24 cellular contexts compared by ENCODE assay signal in the genomic region with DNA sequence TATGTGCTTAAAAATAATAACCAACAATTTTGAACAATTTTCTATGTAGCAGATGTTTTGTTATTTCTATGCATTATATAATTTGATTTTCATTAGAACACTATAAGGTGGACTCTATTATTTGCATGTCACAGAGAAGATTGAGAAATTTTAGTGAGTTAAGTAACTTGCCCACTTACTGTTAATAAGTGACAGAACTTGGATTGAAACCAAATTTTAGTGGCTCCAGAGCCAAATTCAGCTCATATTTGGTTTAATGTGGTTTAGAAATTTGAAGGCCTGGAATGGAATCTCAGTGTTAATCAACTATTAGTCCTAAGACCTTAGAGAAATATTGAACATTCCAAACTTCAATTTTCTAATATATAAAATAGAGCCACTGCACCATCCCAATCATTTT.
A peak's percentile ranks its signal among the peaks of the same experiment; 100 is the strongest.
DNase-seq lines count a peak whose midpoint lies in the region; ATAC-seq and TF ChIP-seq lines count a peak whose summit lies in the region.
"Had no signal": no experiment of that assay in that cellular context is flagged by ENCODE, and none has a peak within 500 bp of the region (broad histone marks: within the 10 kb centered on the region; RNA-seq: fewer than 3 reads in every experiment).

No MANE protein-coding gene starts in this region.

- H3K36me3 Mint-ChIP-seq in Calu3 (ENCODE audit: insufficient read depth, unreplicated experiment), result no peaks in the 10 kb centered on the region
- H3K36me3 Mint-ChIP-seq: activated naive CD4-positive, alpha-beta T cell treated with anti-CD3 and anti-CD28 coated beads, Interleukin-2, amount 50 U/mL, for 72 hours; CD4-positive, alpha-beta memory T cell; memory B cell had no signal

- no peaks in the 10 kb centered on the region for H3K9me3 Mint-ChIP-seq in Calu3 (ENCODE audit: low read depth, unreplicated experiment)
- H3K9me3 Mint-ChIP-seq: activated CD8-positive, alpha-beta T cell treated with anti-CD3 and anti-CD28 coated beads for 36 hours; activated naive CD4-positive, alpha-beta T cell treated with anti-CD3 and anti-CD28 coated beads, Interleukin-2, amount 50 U/mL, for 72 hours; memory B cell had no signal

- H3K27ac Mint-ChIP-seq in Calu3 (ENCODE audit: unreplicated experiment), result peak overlapping the region; percentile 63
- H3K27ac Mint-ChIP-seq: activated CD8-positive, alpha-beta T cell treated with anti-CD3 and anti-CD28 coated beads for 36 hours; activated naive CD4-positive, alpha-beta T cell treated with anti-CD3 and anti-CD28 coated beads, Interleukin-2, amount 50 U/mL, for 72 hours; CD4-positive, alpha-beta memory T cell; memory B cell had no signal

- no peak overlapping the region for H3K4me3 ChIP-seq in retinal pigment epithelial cell (ENCODE audit: low read length)
- H3K4me3 ChIP-seq: dorsolateral prefrontal cortex, SJSA1, testis, uterus had no signal

- DNase-seq in Calu3, result peak; percentile 19
- peak; percentile 40 for DNase-seq in LoVo (ENCODE audit: low spot score)
- peak; percentile 74 for DNase-seq in kidney glomerular epithelial cell (lab: John Stamatoyannopoulos, UW)
- peak; percentile 72 for DNase-seq in retinal pigment epithelial cell (ENCODE audit: low read depth)
- DNase-seq in DMS114 treated with DMSO at 0.1 percent for 48 hours (lab: John Stamatoyannopoulos, UW; ENCODE audit: unreplicated experiment), result no peak
- DNase-seq in DMS79 treated with DMSO at 0.1 percent for 48 hours (lab: John Stamatoyannopoulos, UW), result no peak
- DNase-seq: activated CD8-positive, alpha-beta T cell treated with anti-CD3 and anti-CD28 coated beads for 36 hours; aorta; CD4-positive, alpha-beta memory T cell; DMS153; dorsolateral prefrontal cortex; glutamatergic neuron; NCI-H1048; NCI-H2029; NCI-H526; stimulated activated naive CD4-positive, alpha-beta T cell treated with Interleukin-2 at 50 U/mL for 16 hours; T-helper 1 cell; testis; uterus had no signal

- TF ChIP-seq CTCF in Calu3 (IDR thresholded peaks at IDR 0.05; ENCODE audit: unreplicated experiment) (no peak), retinal pigment epithelial cell (conservative IDR thresholded peaks at IDR 0.05; ENCODE audit: low read depth, low read length) (no peak)

- H3K4me1 Mint-ChIP-seq in Calu3 (ENCODE audit: low read depth, unreplicated experiment), result peaks cover 26% of the 10 kb centered on the region
- H3K4me1 Mint-ChIP-seq: CD4-positive, alpha-beta memory T cell; central memory CD8-positive, alpha-beta T cell; memory B cell had no signal

- CTCF ChIA-PET in Calu3 (lab: Charles Lee), result interaction anchor here (0.7 kb wide), 1 partner anchor 157 kb away, joined by 3 read pairs; no protein-coding TSS in a partner anchor

- H3K4me3 Mint-ChIP-seq in Calu3 (ENCODE audit: low read depth, unreplicated experiment), result no peak overlapping the region
- H3K4me3 Mint-ChIP-seq: activated CD8-positive, alpha-beta T cell treated with anti-CD3 and anti-CD28 coated beads for 36 hours; CD4-positive, alpha-beta memory T cell; central memory CD8-positive, alpha-beta T cell; memory B cell had no signal

- no peaks in the 10 kb centered on the region for H3K27me3 Mint-ChIP-seq in Calu3 (ENCODE audit: unreplicated experiment)
- H3K27me3 Mint-ChIP-seq: activated CD8-positive, alpha-beta T cell treated with anti-CD3 and anti-CD28 coated beads for 36 hours; CD4-positive, alpha-beta memory T cell; central memory CD8-positive, alpha-beta T cell had no signal

- intact Hi-C loops in Calu3 (cut with micrococcal nuclease; ENCODE audit: unreplicated experiment), result loop anchor here (1.0 to 5.0 kb wide), 4 partner anchors 27 to 172 kb away; no protein-coding TSS in a partner anchor

- no peak for ATAC-seq in GM19328 (IDR thresholded peaks at IDR 0.05; ENCODE audit: unreplicated experiment)
- ATAC-seq: activated CD8-positive, alpha-beta T cell treated with anti-CD3 and anti-CD28 coated beads for 36 hours; activated naive CD4-positive, alpha-beta T cell treated with anti-CD3 and anti-CD28 coated beads, Interleukin-2, amount 50 U/mL, for 72 hours had no signal

- BruUV-seq in Calu3 (replicated peaks; lab: Mats Ljungman, UMichigan), result no TSS peak

Comparison
In these comparisons a context has a peak if more than half of its experiments do, and no peak if none do; other contexts are left out.
1. DNase-seq: peak in Calu3 (single experiment), LoVo (single experiment), kidney glomerular epithelial cell (single experiment) and retinal pigment epithelial cell (single experiment); none in DMS114 treated with DMSO at 0.1 percent for 48 hours (single experiment) and DMS79 treated with DMSO at 0.1 percent for 48 hours (single experiment).